ENCODE assay signal across 11 cellular contexts in the genomic region with DNA sequence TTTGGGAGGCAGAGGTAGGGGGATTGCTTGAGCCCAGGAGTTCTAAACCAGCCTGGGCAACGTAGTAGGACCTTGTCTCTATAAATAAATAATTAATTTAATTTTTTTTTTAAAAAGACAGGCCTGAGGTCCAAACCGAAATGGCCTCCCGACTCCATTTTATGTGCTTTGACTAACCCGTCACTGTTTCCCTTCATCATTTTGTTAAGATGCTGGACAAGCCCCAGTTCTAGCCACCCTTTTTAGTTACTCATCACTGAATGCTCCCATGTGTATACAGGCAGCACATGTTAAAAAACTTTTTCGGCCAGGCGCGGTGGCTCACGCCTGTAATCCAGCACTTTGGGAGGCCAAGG.
DNase-seq lines count a peak whose midpoint lies in the region; ATAC-seq and TF ChIP-seq lines count a peak whose summit lies in the region.
"Had no signal": no experiment of that assay in that cellular context is flagged by ENCODE, and none has a peak within 500 bp of the region (broad histone marks: within the 10 kb centered on the region; RNA-seq: fewer than 3 reads in every experiment).

No MANE protein-coding gene starts in this region.

- WGBS in SK-N-SH (ENCODE audit: low lambda C conversion rate): 92% methylated on average over 8 of the region's 8 CpGs
- WGBS in trophoblast cell (ENCODE audit: extremely low coverage, insufficient coverage, insufficient read length): no CpG with 5 or more reads among the region's 8 CpGs

- H3K4me2 ChIP-seq in SK-N-SH: no peak overlapping the region
- peak overlapping the region; percentile 33 for H3K4me2 ChIP-seq in OCI-LY1 (ENCODE audit: low read length)
- H3K4me2 ChIP-seq in trophoblast cell (ENCODE audit: low read length): no peak overlapping the region

- H3K27ac ChIP-seq in SK-N-SH (ENCODE audit: low read depth in 2 of 2, low read length in 1 of 2) (no peak overlapping the region), OCI-LY1 (ENCODE audit: low read depth, low read length, poor library complexity, severe bottlenecking) (peak overlapping the region; percentile 87), trophoblast cell (ENCODE audit: low read depth, low read length) (no peak overlapping the region)
- H3K27ac ChIP-seq: 22Rv1 had no signal

- no peak for TF ChIP-seq CTCF in SK-N-SH (IDR thresholded peaks at IDR 0.05)
- no peak for TF ChIP-seq CTCF in OCI-LY1 (IDR thresholded peaks at IDR 0.05; ENCODE audit: low read length)

- H3F3A ChIP-seq in SK-N-SH (replicated peaks; ENCODE audit: insufficient read depth): no peaks in the 10 kb centered on the region
- no peaks in the 10 kb centered on the region for H3F3A ChIP-seq in OCI-LY1 (ENCODE audit: insufficient read depth, low read length)

- CTCF ChIA-PET in SK-N-SH (lab: Yijun Ruan, JAX): interaction anchor here (1.4 kb wide), 1 partner anchor 8 kb away, joined by 3 read pairs; no protein-coding TSS in a partner anchor

- H3K18ac ChIP-seq in trophoblast cell (ENCODE audit: low read length): no peak overlapping the region

- no peak for ATAC-seq in SK-N-SH treated with all-trans-retinoic acid at 6 μM for 48 hours
- no peak for ATAC-seq in central memory CD8-positive, alpha-beta T cell (replicated peaks; ENCODE audit: extremely low read depth, poor library complexity, severe bottlenecking)
- ATAC-seq in HG02870 (IDR thresholded peaks at IDR 0.05; ENCODE audit: unreplicated experiment): no peak

- peak overlapping the region; percentile 43 for H4K91ac ChIP-seq in trophoblast cell (ENCODE audit: low read depth, low read length)

- peaks cover 5% of the 10 kb centered on the region for H3K36me3 Mint-ChIP-seq in central memory CD8-positive, alpha-beta T cell (ENCODE audit: insufficient read depth)

- H2AK5ac ChIP-seq in trophoblast cell (ENCODE audit: low read length): no peak overlapping the region

- POLR2A ChIA-PET in SK-N-SH (lab: Yijun Ruan, JAX): no interaction called here

- peak overlapping the region; percentile 97 for H3K27ac Mint-ChIP-seq in central memory CD8-positive, alpha-beta T cell (ENCODE audit: low read depth)

- H2BK120ac ChIP-seq in trophoblast cell (ENCODE audit: insufficient read depth, low read length, poor library complexity): peak overlapping the region; percentile 6

- H4K20me1 ChIP-seq in SK-N-SH (ENCODE audit: insufficient read depth) (no peaks in the 10 kb centered on the region), OCI-LY1 (ENCODE audit: insufficient read depth, low read length) (no peaks in the 10 kb centered on the region)

- TF ChIP-seq RAD21 in SK-N-SH (IDR thresholded peaks at IDR 0.05; ENCODE audit: low read length): no peak

- H3K36me3 ChIP-seq in SK-N-SH (replicated peaks in 1 of 2; ENCODE audit: control insufficient read depth in 1 of 2, insufficient read depth in 2 of 2, low read length in 1 of 2) (no peaks in the 10 kb centered on the region), OCI-LY1 (ENCODE audit: insufficient read depth, low read length) (no peaks in the 10 kb centered on the region), trophoblast cell (ENCODE audit: control insufficient read depth in 1 of 2, insufficient read depth in 2 of 2, low read length in 2 of 2) (no peaks in the 10 kb centered on the region)

- no peaks in the 10 kb centered on the region for H3K9me3 Mint-ChIP-seq in central memory CD8-positive, alpha-beta T cell

- no peak overlapping the region for H4K8ac ChIP-seq in trophoblast cell (ENCODE audit: low read depth, low read length)

- no peak overlapping the region for H4K12ac ChIP-seq in trophoblast cell (ENCODE audit: low read depth, low read length)

- H2BK12ac ChIP-seq in trophoblast cell (ENCODE audit: low read length): peak overlapping the region; percentile 43

- H3K79me1 ChIP-seq in trophoblast cell (ENCODE audit: low read length): peaks cover 6% of the 10 kb centered on the region

- TF ChIP-seq EP300 in SK-N-SH (IDR thresholded peaks at IDR 0.05; ENCODE audit: borderline replicate concordance in 1 of 2, low read depth in 1 of 2, low read length in 1 of 2): no peak

- H3K27me3 ChIP-seq in SK-N-SH (ENCODE audit: insufficient read depth) (no peaks in the 10 kb centered on the region), OCI-LY1 (ENCODE audit: insufficient read depth, low read length) (no peaks in the 10 kb centered on the region), trophoblast cell (ENCODE audit: insufficient read depth, low read length) (no peaks in the 10 kb centered on the region)

- H3K4me1 ChIP-seq in SK-N-SH (ENCODE audit: control insufficient read depth in 1 of 2, insufficient read depth in 2 of 2, low read depth in 1 of 2, low read length in 1 of 2): peaks cover 0 to 8% of the 10 kb centered on the region in 2 experiments; a peak in 1 of 4 replicates
- peaks cover 55% of the 10 kb centered on the region for H3K4me1 ChIP-seq in OCI-LY1 (ENCODE audit: insufficient read depth, low read length, severe bottlenecking)
- peaks cover 8 to 17% of the 10 kb centered on the region in 2 experiments for H3K4me1 ChIP-seq in trophoblast cell (ENCODE audit: control insufficient read depth in 1 of 2, insufficient read depth in 2 of 2, low read length in 2 of 2)

- H2BK5ac ChIP-seq in trophoblast cell (ENCODE audit: low read depth, low read length, poor library complexity): no peak overlapping the region

- no peak overlapping the region for H3K4ac ChIP-seq in trophoblast cell (ENCODE audit: low read depth, low read length)

- no peaks in the 10 kb centered on the region for H3K79me2 ChIP-seq in SK-N-SH (ENCODE audit: insufficient read depth)
- H3K79me2 ChIP-seq in OCI-LY1 (ENCODE audit: insufficient read depth, low read length): no peaks in the 10 kb centered on the region
- H3K79me2 ChIP-seq in trophoblast cell (ENCODE audit: control insufficient read depth, insufficient read depth, low read length, poor library complexity): no peaks in the 10 kb centered on the region

- peaks cover 20% of the 10 kb centered on the region for H3K4me1 Mint-ChIP-seq in central memory CD8-positive, alpha-beta T cell

- H2AFZ ChIP-seq in SK-N-SH (ENCODE audit: low read depth) (0 out of 2 replicates have a peak overlapping the region, but pooled peaks have one; percentile 65), OCI-LY1 (ENCODE audit: low read length) (no peak overlapping the region), trophoblast cell (ENCODE audit: insufficient read depth, low read length, poor library complexity) (no peak overlapping the region)

- H3K27me3 Mint-ChIP-seq in central memory CD8-positive, alpha-beta T cell: no peaks in the 10 kb centered on the region

- no peak overlapping the region for H3K9ac ChIP-seq in SK-N-SH
- H3K9ac ChIP-seq in OCI-LY1 (ENCODE audit: low read length): peak overlapping the region; percentile 52
- no peak overlapping the region for H3K9ac ChIP-seq in trophoblast cell (ENCODE audit: low read length)

- DNase-seq in SK-N-SH: no peak
- no peak for DNase-seq in central memory CD8-positive, alpha-beta T cell (ENCODE audit: low spot score in 2 of 2)
- no peak for DNase-seq in trophoblast cell
- no peak for DNase-seq in NK-92 (lab: John Stamatoyannopoulos, UW; ENCODE audit: unreplicated experiment)
- DNase-seq in stimulated activated CD4-positive, alpha-beta T cell treated with anti-CD3 and anti-CD28 coated beads, Interleukin-4, amount 100 ng/mL, for 24 hours: no peak
- DNase-seq: Karpas-422, NCI-H2227 treated with DMSO at 0.1 percent for 48 hours had no signal

- H3K23ac ChIP-seq in trophoblast cell (ENCODE audit: low read length): no peak overlapping the region

- H3K9me2 ChIP-seq in SK-N-SH: no peaks in the 10 kb centered on the region
- no peaks in the 10 kb centered on the region for H3K9me2 ChIP-seq in OCI-LY1 (ENCODE audit: low read depth, low read length)

- H3K4me3 ChIP-seq in SK-N-SH (ENCODE audit: low read depth in 2 of 2, low read length in 1 of 2): no peak overlapping the region
- H3K4me3 ChIP-seq in OCI-LY1 (ENCODE audit: low read depth, low read length, poor library complexity, severe bottlenecking): no peak overlapping the region
- H3K4me3 ChIP-seq in trophoblast cell (ENCODE audit: low read depth, low read length): no peak overlapping the region

- H3K14ac ChIP-seq in trophoblast cell (ENCODE audit: low read length): no peak overlapping the region

- no peaks in the 10 kb centered on the region for H3K9me3 ChIP-seq in SK-N-SH
- H3K9me3 ChIP-seq in OCI-LY1 (ENCODE audit: low read length): 0 out of 2 replicates have a peak, but pooled peaks cover 4% of the 10 kb centered on the region
- peaks cover 3% of the 10 kb centered on the region for H3K9me3 ChIP-seq in trophoblast cell (ENCODE audit: insufficient read depth, low read depth, low read length)

- no peak overlapping the region for H3K4me3 Mint-ChIP-seq in central memory CD8-positive, alpha-beta T cell

TF ChIP-seq in SK-N-SH treated with all-trans-retinoic acid at 6 μM for 48 hours, 23 proteins besides CTCF, POLR2A, EP300 and RAD21 (continues in another document):
- TF ChIP-seq OSR1 (CRISPR knock-in tag; IDR thresholded peaks at IDR 0.05): no peak
- no peak for TF ChIP-seq ESRRG (CRISPR knock-in tag; IDR thresholded peaks at IDR 0.05)
- TF ChIP-seq TOX (CRISPR knock-in tag; IDR thresholded peaks at IDR 0.05; ENCODE audit: borderline replicate concordance): no peak
- TF ChIP-seq ZNF8 (CRISPR knock-in tag; IDR thresholded peaks at IDR 0.05): no peak
- no peak for TF ChIP-seq ZNF565 (CRISPR knock-in tag; conservative IDR thresholded peaks at IDR 0.05; ENCODE audit: low read depth)
- TF ChIP-seq CSDC2 (CRISPR knock-in tag; IDR thresholded peaks at IDR 0.05): no peak
- TF ChIP-seq PATZ1 (CRISPR knock-in tag; IDR thresholded peaks at IDR 0.05; ENCODE audit: borderline replicate concordance): no peak
